ENCODE assay signal across 32 cellular contexts in the genomic region with DNA sequence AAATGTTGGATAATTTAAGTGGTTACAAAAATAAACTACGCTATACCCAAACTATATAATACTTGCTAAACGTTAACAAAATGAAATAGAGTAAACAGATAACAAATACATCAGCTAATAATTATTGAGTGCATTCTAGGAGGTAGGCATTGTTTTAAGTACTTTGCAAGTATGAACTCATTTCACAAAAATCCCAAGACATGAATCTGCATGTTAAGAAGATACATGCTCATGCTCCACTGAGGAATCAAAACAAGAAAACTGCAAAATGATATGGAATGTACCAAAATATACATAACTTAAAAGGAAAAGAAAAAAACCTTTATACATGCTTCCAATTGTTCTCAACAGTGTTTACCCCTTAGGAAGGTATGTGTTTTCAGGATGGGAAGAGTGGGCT. TPM values are rescaled to one million over a fixed set of nuclear protein-coding genes. Genes with fewer than 3 reads are reported as not detected.
A peak's percentile ranks its signal among the peaks of the same experiment; 100 is the strongest.
DNase-seq lines count a peak whose midpoint lies in the region; ATAC-seq and TF ChIP-seq lines count a peak whose summit lies in the region.
"Had no signal": no experiment of that assay in that cellular context is flagged by ENCODE, and none has a peak within 500 bp of the region (broad histone marks: within the 10 kb centered on the region; RNA-seq: fewer than 3 reads in every experiment).

No MANE protein-coding gene starts in this region.

- no peak overlapping the region for H3K4me3 ChIP-seq in HCT116 (replicated peaks in 1 of 2; ENCODE audit: low read depth in 1 of 2, low read length in 2 of 2)
- H3K4me3 ChIP-seq in SU-DHL-6 (ENCODE audit: insufficient read depth, low read length, poor library complexity, severe bottlenecking), result no peak overlapping the region
- no peak overlapping the region for H3K4me3 ChIP-seq in fibroblast of pulmonary artery (replicated peaks; ENCODE audit: low read depth, low read length)
- H3K4me3 ChIP-seq: BLaER1, coronary artery, MG63, right atrium auricular region, SJCRH30, thoracic aorta had no signal

- no peak overlapping the region for H3K27ac ChIP-seq in HCT116 (ENCODE audit: low read depth, low read length)
- no peak overlapping the region for H3K27ac ChIP-seq in SU-DHL-6 (ENCODE audit: low read depth, low read length)
- H3K27ac ChIP-seq: BLaER1, coronary artery, right atrium auricular region, SJCRH30 had no signal

- H3K9me3 ChIP-seq in HCT116 (ENCODE audit: control insufficient read depth in 1 of 2, insufficient read depth in 1 of 2, low read depth in 1 of 2, low read length in 2 of 2), result no peaks in the 10 kb centered on the region
- H3K9me3 ChIP-seq in SU-DHL-6 (ENCODE audit: insufficient read depth, low read length), result 0 out of 2 replicates have a peak, but pooled peaks cover 3% of the 10 kb centered on the region
- H3K9me3 ChIP-seq: adrenal gland, MG63, right atrium auricular region, SJCRH30, thoracic aorta had no signal

- no peaks in the 10 kb centered on the region for H3K27me3 Mint-ChIP-seq in mesothelial cell of epicardium (ENCODE audit: low read depth)
- H3K27me3 Mint-ChIP-seq: IgD-negative memory B cell had no signal

- no TSS peak for BruUV-seq in HCT116 (replicated peaks; lab: Mats Ljungman, UMichigan)

- H3K79me2 ChIP-seq in HCT116 (ENCODE audit: insufficient read depth, low read length) (peaks cover 36% of the 10 kb centered on the region), SU-DHL-6 (ENCODE audit: insufficient read depth, low read length) (no peaks in the 10 kb centered on the region; the same call in 1 of the 2 replicates)

- H3K36me3 Mint-ChIP-seq in mesothelial cell of epicardium, result peaks cover 15% of the 10 kb centered on the region
- H3K36me3 Mint-ChIP-seq: brain, IgD-negative memory B cell, natural killer cell had no signal

- TF ChIP-seq CTCF in HCT116 (IDR thresholded peaks at IDR 0.05 in 2 of 3, conservative IDR thresholded peaks at IDR 0.05 in 1 of 3; ENCODE audit: borderline replicate concordance in 1 of 3, insufficient read depth in 1 of 3, low read depth in 2 of 3, low read length in 2 of 3) (no peak), SU-DHL-6 (IDR thresholded peaks at IDR 0.05; ENCODE audit: insufficient read depth, low read length, poor library complexity, severe bottlenecking) (no peak), fibroblast of pulmonary artery (IDR thresholded peaks at IDR 0.05; ENCODE audit: low read length, missing control alignments) (no peak), mesothelial cell of epicardium (IDR thresholded peaks at IDR 0.05; ENCODE audit: unreplicated experiment) (no peak)

- H3K9me3 Mint-ChIP-seq in mesothelial cell of epicardium, result peaks cover 7% of the 10 kb centered on the region
- H3K9me3 Mint-ChIP-seq: activated CD4-positive, alpha-beta memory T cell treated with anti-CD3 and anti-CD28 coated beads, Interleukin-2, amount 10 ng/mL, durations not matched to agents 7 days and 5 days; natural killer cell had no signal

- no peak for TF ChIP-seq POLR2A in HCT116 (IDR thresholded peaks at IDR 0.05; ENCODE audit: borderline replicate concordance, extremely low read depth, insufficient read depth, insufficient read length)

- H3K4me1 ChIP-seq in HCT116 (ENCODE audit: control insufficient read depth in 1 of 2, insufficient read depth in 2 of 2, low read length in 2 of 2), result peaks cover 4 to 42% of the 10 kb centered on the region in 2 experiments; a peak in 3 of 4 replicates
- H3K4me1 ChIP-seq: SJCRH30 had no signal

- H3K27me3 ChIP-seq in HCT116 (ENCODE audit: insufficient read depth, low read length) (no peaks in the 10 kb centered on the region), SU-DHL-6 (ENCODE audit: low read length) (no peaks in the 10 kb centered on the region)
- H3K27me3 ChIP-seq: adrenal gland, BLaER1, MG63, right atrium auricular region, SJCRH30 had no signal

- no peak for TF ChIP-seq RAD21 in HCT116 (IDR thresholded peaks at IDR 0.05; ENCODE audit: low read depth)

- H3K9me2 ChIP-seq in HCT116 (ENCODE audit: insufficient read depth) (no peaks in the 10 kb centered on the region), SU-DHL-6 (replicated peaks; ENCODE audit: insufficient read depth, low read length) (no peaks in the 10 kb centered on the region)

- no peak overlapping the region for H3K9ac ChIP-seq in HCT116 (ENCODE audit: low read length)
- H3K9ac ChIP-seq in SU-DHL-6 (ENCODE audit: low read length), result no peak overlapping the region
- H3K9ac ChIP-seq: BLaER1 had no signal

- no peaks in the 10 kb centered on the region for H3F3A ChIP-seq in SU-DHL-6 (ENCODE audit: insufficient read depth)

- intact Hi-C loops in HCT116 (cut with micrococcal nuclease), result no loop called here

- H3K4me2 ChIP-seq in HCT116 (ENCODE audit: low read length) (peak overlapping the region; percentile 91; the same call in 1 of the 2 replicates), SU-DHL-6 (ENCODE audit: low read depth, low read length, poor library complexity, severe bottlenecking) (peak overlapping the region; percentile 39)
- H3K4me2 ChIP-seq: BLaER1 had no signal

- H3K4me3 Mint-ChIP-seq in mesothelial cell of epicardium, result peak overlapping the region; percentile 87
- H3K4me3 Mint-ChIP-seq: activated CD4-positive, alpha-beta memory T cell treated with anti-CD3 and anti-CD28 coated beads, Interleukin-2, amount 10 ng/mL, durations not matched to agents 7 days and 5 days; H9; natural killer cell; stimulated activated naive B cell treated with anti-CD40 and anti-IgM and Interleukin-4, amounts not matched to agents 10 μg/mL and 1 μg/mL and 100 μg/mL, for 72 hours had no signal

- H4K20me1 ChIP-seq in HCT116 (ENCODE audit: insufficient read depth) (no peaks in the 10 kb centered on the region), SU-DHL-6 (ENCODE audit: low read depth, low read length) (no peaks in the 10 kb centered on the region)
- H4K20me1 ChIP-seq: BLaER1 had no signal

- POLR2A ChIA-PET in HCT116 (lab: Charles Lee), result no interaction called here

- peaks cover 52% of the 10 kb centered on the region for H3K4me1 Mint-ChIP-seq in mesothelial cell of epicardium

- H3K27ac Mint-ChIP-seq in mesothelial cell of epicardium, result peak overlapping the region; percentile 87
- H3K27ac Mint-ChIP-seq: activated CD4-positive, alpha-beta memory T cell treated with anti-CD3 and anti-CD28 coated beads, Interleukin-2, amount 10 ng/mL, durations not matched to agents 7 days and 5 days; H9; IgD-negative memory B cell; natural killer cell; stimulated activated naive B cell treated with anti-CD40 and anti-IgM and Interleukin-4, amounts not matched to agents 10 μg/mL and 1 μg/mL and 100 μg/mL, for 72 hours had no signal

- CTCF ChIA-PET in HCT116 (lab: Charles Lee), result no interaction called here

- no peak for ATAC-seq in HCT116
- ATAC-seq: activated CD4-positive, CD25-positive, alpha-beta regulatory T cell treated with anti-CD3 and anti-CD28 coated beads, Interleukin-2, amount 50 U/mL, for 24 hours; left colon; natural killer cell; stimulated activated naive B cell treated with anti-CD40 and anti-IgM and Interleukin-4, amounts not matched to agents 10 μg/mL and 1 μg/mL and 100 μg/mL, for 72 hours had no signal

- H2AFZ ChIP-seq in HCT116 (ENCODE audit: low read depth, low read length, poor library complexity, severe bottlenecking), result no peak overlapping the region
- no peak overlapping the region for H2AFZ ChIP-seq in SU-DHL-6 (ENCODE audit: low read depth, low read length, severe bottlenecking)

- DNase-seq in HCT116 (ENCODE audit: low read depth, low spot score), result no peak
- peak; percentile 16 for DNase-seq in fibroblast of pulmonary artery (ENCODE audit: low read depth)
- DNase-seq in mesothelial cell of epicardium (ENCODE audit: low spot score in 2 of 2, unreplicated experiment in 2 of 2), result no peak
- DNase-seq in NOMO-1 treated with dmso at 0.1 percent for 144 hours (lab: John Stamatoyannopoulos, UW; ENCODE audit: unreplicated experiment), result no peak
- no peak for DNase-seq in NK-92 treated with Interleukin-12 subunit alpha and Interleukin-12 subunit beta, amount 100 ng/mL, for 24 hours (lab: John Stamatoyannopoulos, UW)
- no peak for DNase-seq in RPMI8226
- DNase-seq in C1 segment of cervical spinal cord (lab: John Stamatoyannopoulos, UW), result no peak
- DNase-seq: ACHN; activated CD4-positive, alpha-beta memory T cell treated with anti-CD3 and anti-CD28 coated beads, Interleukin-2, amount 10 ng/mL, durations not matched to agents 7 days and 5 days; activated gamma-delta T cell treated with Interleukin-2 at 50 U/mL for 16 hours; adrenal gland; DND-41; glutamatergic neuron; H9; left colon; MG63; midbrain; natural killer cell; NCI-H1417 treated with DMSO at 0.1 percent for 48 hours; NCI-H446 treated with DMSO at 0.1 percent for 48 hours; SJCRH30; stimulated activated CD4-positive, alpha-beta T cell treated with anti-CD3 and anti-CD28 coated beads, Interleukin-12 subunit alpha, Interleukin-12 subunit beta, amount 100 ng/mL, for 4 hours; stimulated activated CD4-positive, alpha-beta T cell treated with anti-CD3 and anti-CD28 coated beads, Interleukin-4, amount 100 ng/mL, for 24 hours; stimulated activated naive B cell treated with anti-CD40 and anti-IgM and Interleukin-4, amounts not matched to agents 10 μg/mL and 1 μg/mL and 100 μg/mL, for 72 hours had no signal

- RAD21 ChIA-PET in HCT116 (lab: Charles Lee; ENCODE audit: low non-redundant PET in 1 of 2, low total read pairs in 2 of 2, uncharacterized antibody in 2 of 2, unreplicated experiment in 2 of 2), result no interaction called here

- H3K36me3 ChIP-seq in HCT116 (ENCODE audit: control insufficient read depth in 1 of 2, insufficient read depth in 2 of 2, low read length in 2 of 2) (no peaks in the 10 kb centered on the region), SU-DHL-6 (ENCODE audit: low read length) (peaks cover 8% of the 10 kb centered on the region)
- H3K36me3 ChIP-seq: adrenal gland, BLaER1, MG63, right atrium auricular region, SJCRH30, thoracic aorta had no signal

TF ChIP-seq in HCT116, 20 proteins besides CTCF, POLR2A, EP300 and RAD21 (continues in another document):
- no peak for TF ChIP-seq ZNF274 (IDR thresholded peaks at IDR 0.05; ENCODE audit: low read depth, low read length)
- no peak for TF ChIP-seq EZH2phosphoT487 (IDR thresholded peaks at IDR 0.05; ENCODE audit: borderline replicate concordance)

RNA-seq across cellular contexts. Expression of gene FRRS1, which starts 2.5 kb away (rescaled TPM):
- 19.8 TPM for total RNA-seq in HCT116 (2021; ENCODE audit: unreplicated experiment)
- 6.0 and 9.6 TPM in 2 replicates for polyA plus RNA-seq in HCT116 (2012)
- 19.5 to 22.5 TPM (median 20.4 TPM) in 3 replicates for total RNA-seq in mesothelial cell of epicardium
